Comparison of ENCODE assay signal across 18 cellular contexts in the genomic region with DNA sequence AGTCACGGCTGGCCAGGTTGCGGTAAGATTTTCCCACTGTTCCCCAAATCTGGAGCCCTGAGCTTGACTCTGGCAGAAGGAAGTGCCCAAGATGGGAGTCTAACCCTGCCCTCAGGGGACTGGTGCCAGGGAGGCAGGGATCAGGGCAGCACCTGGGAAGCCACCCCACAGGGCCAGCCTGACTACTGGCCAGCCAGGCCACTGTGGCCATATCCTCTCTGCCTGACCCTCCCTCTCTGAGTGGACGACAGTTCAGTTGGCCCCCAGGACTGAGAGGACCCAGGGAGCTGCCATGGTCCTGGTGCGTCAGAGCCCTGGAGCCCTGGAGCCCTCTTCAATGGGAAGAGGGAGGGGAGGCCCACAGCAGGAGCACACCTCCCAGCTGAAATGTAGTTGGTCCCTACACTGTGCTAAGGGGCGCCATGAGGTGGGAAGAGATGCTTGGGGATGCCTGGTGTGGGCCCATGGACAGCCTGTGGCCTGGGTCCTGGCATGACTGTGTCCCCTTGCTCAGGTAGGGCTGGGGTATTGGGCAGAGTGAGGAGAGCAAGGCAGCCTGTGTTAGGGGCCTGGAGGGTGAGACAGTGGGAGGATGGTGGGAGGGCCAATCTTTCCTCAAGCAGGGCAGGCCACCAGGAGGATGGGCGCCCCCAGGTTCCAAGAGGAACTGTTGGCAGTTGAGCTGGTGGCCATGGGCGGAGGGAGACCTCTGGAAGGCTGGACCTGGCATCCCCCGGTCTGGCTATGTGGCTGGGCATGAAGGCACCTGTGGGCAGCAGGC.
DNase-seq lines count a peak whose midpoint lies in the region; ATAC-seq and TF ChIP-seq lines count a peak whose summit lies in the region.
"Had no signal": no experiment of that assay in that cellular context is flagged by ENCODE, and none has a peak within 500 bp of the region (broad histone marks: within the 10 kb centered on the region; RNA-seq: fewer than 3 reads in every experiment).

No MANE protein-coding gene starts in this region.

- H3K79me1 ChIP-seq in mesendoderm (ENCODE audit: low read length), result no peaks in the 10 kb centered on the region

- DNase-seq in activated CD4-positive, alpha-beta T cell treated with anti-CD3 and anti-CD28 coated beads, Interleukin-2, amount 10 ng/mL, durations not matched to agents 24 days and 14 days, result no peak
- no peak for DNase-seq in activated CD4-positive, alpha-beta T cell treated with anti-CD3 and anti-CD28 coated beads, Interleukin-2, amount 50 U/mL, for 4 hours
- no peak for DNase-seq in activated T-helper 1 cell treated with anti-CD3 and anti-CD28 coated beads, Interleukin-12 subunit alpha, Interleukin-12 subunit beta, Interleukin-2, Interleukin-4 antibody, amounts not matched to agents 30 ng/mL and 10 ng/mL and 1 ng/mL, durations not matched to agents 14 hours and 24 hours and 36 hours (ENCODE audit: low spot score)
- DNase-seq in right cardiac atrium, result peak; percentile 2 to 41 (median 39)
- peak; percentile 56 for DNase-seq in spleen
- DNase-seq in mesendoderm, result no peak
- no peak for DNase-seq in stimulated activated naive CD4-positive, alpha-beta T cell (lab: John Stamatoyannopoulos, UW)
- DNase-seq: activated CD4-positive, alpha-beta T cell treated with anti-CD3 and anti-CD28 coated beads for 48 hours; DMS153; HFFc6; NCI-H1092 treated with DMSO at 0.1 percent for 48 hours; NCI-H2081 treated with DMSO at 0.1 percent for 48 hours; NCI-H524; stimulated activated CD8-positive, alpha-beta memory T cell treated with anti-CD3 and anti-CD28 coated beads, Interleukin-4, amount 100 ng/mL, for 48 hours; T-helper 9 cell had no signal

- no peak for TF ChIP-seq POLR2A in spleen (IDR thresholded peaks at IDR 0.05)

- H3K4me3 ChIP-seq in right cardiac atrium (ENCODE audit: low read length) (no peak overlapping the region), spleen (no peak overlapping the region), mesendoderm (ENCODE audit: low read length) (no peak overlapping the region)
- H3K4me3 ChIP-seq: breast epithelium, suprapubic skin had no signal

- H3K27ac Mint-ChIP-seq in activated CD4-positive, alpha-beta T cell treated with anti-CD3 and anti-CD28 coated beads, Interleukin-2, amount 10 ng/mL, durations not matched to agents 24 days and 14 days, result peak overlapping the region; percentile 44
- H3K27ac Mint-ChIP-seq in activated T-helper 1 cell treated with anti-CD3 and anti-CD28 coated beads, Interleukin-12 subunit alpha, Interleukin-12 subunit beta, Interleukin-2, Interleukin-4 antibody, amounts not matched to agents 30 ng/mL and 10 ng/mL and 1 ng/mL, durations not matched to agents 14 hours and 24 hours and 36 hours, result peak overlapping the region; percentile 52
- H3K27ac Mint-ChIP-seq: HFFc6 had no signal

- H3K4me1 Mint-ChIP-seq in activated CD4-positive, alpha-beta T cell treated with anti-CD3 and anti-CD28 coated beads, Interleukin-2, amount 10 ng/mL, durations not matched to agents 24 days and 14 days, result no peaks in the 10 kb centered on the region
- H3K4me1 Mint-ChIP-seq in activated T-helper 1 cell treated with anti-CD3 and anti-CD28 coated beads, Interleukin-12 subunit alpha, Interleukin-12 subunit beta, Interleukin-2, Interleukin-4 antibody, amounts not matched to agents 30 ng/mL and 10 ng/mL and 1 ng/mL, durations not matched to agents 14 hours and 24 hours and 36 hours (ENCODE audit: low read depth), result no peaks in the 10 kb centered on the region

- peaks cover 21% of the 10 kb centered on the region for H3K36me3 Mint-ChIP-seq in activated CD4-positive, alpha-beta T cell treated with anti-CD3 and anti-CD28 coated beads, Interleukin-2, amount 10 ng/mL, durations not matched to agents 24 days and 14 days (ENCODE audit: low read depth)
- H3K36me3 Mint-ChIP-seq in activated T-helper 1 cell treated with anti-CD3 and anti-CD28 coated beads, Interleukin-12 subunit alpha, Interleukin-12 subunit beta, Interleukin-2, Interleukin-4 antibody, amounts not matched to agents 30 ng/mL and 10 ng/mL and 1 ng/mL, durations not matched to agents 14 hours and 24 hours and 36 hours (ENCODE audit: low read depth), result peaks cover 10% of the 10 kb centered on the region

- 96% methylated on average over 8 of the region's 8 CpGs for WGBS in right cardiac atrium
- 88 to 99% (median 98%) methylated on average over 7 to 8 of the region's 8 CpGs for WGBS in spleen, 5 donors
- WGBS in mesendoderm (ENCODE audit: extremely low coverage, insufficient coverage, low lambda C conversion rate), result no CpG with 5 or more reads among the region's 8 CpGs

- no peak overlapping the region for H2BK5ac ChIP-seq in mesendoderm (ENCODE audit: low read length)

- ATAC-seq in right cardiac atrium, result no peak
- no peak for ATAC-seq in HG03108 (IDR thresholded peaks at IDR 0.05; ENCODE audit: unreplicated experiment)

- no peak overlapping the region for H3K23ac ChIP-seq in mesendoderm (ENCODE audit: low read length)

- no peak for TF ChIP-seq CTCF in spleen (IDR thresholded peaks at IDR 0.05 in 8 of 11, conservative IDR thresholded peaks at IDR 0.05 in 3 of 11)

- no peak overlapping the region for H4K8ac ChIP-seq in mesendoderm (ENCODE audit: low read depth, low read length)

- H2BK120ac ChIP-seq in mesendoderm (ENCODE audit: low read depth, low read length), result no peak overlapping the region

- no peak overlapping the region for H3K4me3 Mint-ChIP-seq in activated CD4-positive, alpha-beta T cell treated with anti-CD3 and anti-CD28 coated beads, Interleukin-2, amount 10 ng/mL, durations not matched to agents 24 days and 14 days
- H3K4me3 Mint-ChIP-seq in activated T-helper 1 cell treated with anti-CD3 and anti-CD28 coated beads, Interleukin-12 subunit alpha, Interleukin-12 subunit beta, Interleukin-2, Interleukin-4 antibody, amounts not matched to agents 30 ng/mL and 10 ng/mL and 1 ng/mL, durations not matched to agents 14 hours and 24 hours and 36 hours, result no peak overlapping the region
- H3K4me3 Mint-ChIP-seq: HFFc6 had no signal

- H3K4me1 ChIP-seq in right cardiac atrium (ENCODE audit: control insufficient read depth, insufficient read depth, low read length) (no peaks in the 10 kb centered on the region), spleen (no peaks in the 10 kb centered on the region), mesendoderm (ENCODE audit: control insufficient read depth, low read depth, low read length) (no peaks in the 10 kb centered on the region)
- H3K4me1 ChIP-seq: breast epithelium, suprapubic skin had no signal

- H3K9me3 Mint-ChIP-seq in activated CD4-positive, alpha-beta T cell treated with anti-CD3 and anti-CD28 coated beads, Interleukin-2, amount 10 ng/mL, durations not matched to agents 24 days and 14 days, result no peaks in the 10 kb centered on the region
- no peaks in the 10 kb centered on the region for H3K9me3 Mint-ChIP-seq in activated T-helper 1 cell treated with anti-CD3 and anti-CD28 coated beads, Interleukin-12 subunit alpha, Interleukin-12 subunit beta, Interleukin-2, Interleukin-4 antibody, amounts not matched to agents 30 ng/mL and 10 ng/mL and 1 ng/mL, durations not matched to agents 14 hours and 24 hours and 36 hours
- H3K9me3 Mint-ChIP-seq: HFFc6 had no signal

- H3K4ac ChIP-seq in mesendoderm (ENCODE audit: low read depth, low read length), result no peak overlapping the region

- H3K27ac ChIP-seq in right cardiac atrium (ENCODE audit: low read length) (no peak overlapping the region), spleen (no peak overlapping the region), mesendoderm (ENCODE audit: low read depth, low read length) (no peak overlapping the region)
- H3K27ac ChIP-seq: breast epithelium, suprapubic skin had no signal

- no peak overlapping the region for H3K9ac ChIP-seq in mesendoderm (ENCODE audit: low read length)

- H3K18ac ChIP-seq in mesendoderm (ENCODE audit: low read length), result no peak overlapping the region

- H3K56ac ChIP-seq in mesendoderm (ENCODE audit: low read length), result no peak overlapping the region

- H3K27me3 Mint-ChIP-seq in activated CD4-positive, alpha-beta T cell treated with anti-CD3 and anti-CD28 coated beads, Interleukin-2, amount 10 ng/mL, durations not matched to agents 24 days and 14 days, result no peaks in the 10 kb centered on the region
- H3K27me3 Mint-ChIP-seq in activated T-helper 1 cell treated with anti-CD3 and anti-CD28 coated beads, Interleukin-12 subunit alpha, Interleukin-12 subunit beta, Interleukin-2, Interleukin-4 antibody, amounts not matched to agents 30 ng/mL and 10 ng/mL and 1 ng/mL, durations not matched to agents 14 hours and 24 hours and 36 hours (ENCODE audit: insufficient read depth), result no peaks in the 10 kb centered on the region

- H3K9me3 ChIP-seq in right cardiac atrium (ENCODE audit: control insufficient read depth, low read length) (no peaks in the 10 kb centered on the region), spleen (no peaks in the 10 kb centered on the region)
- H3K9me3 ChIP-seq: breast epithelium, suprapubic skin had no signal

- H3K27me3 ChIP-seq in right cardiac atrium (ENCODE audit: control insufficient read depth, insufficient read depth) (no peaks in the 10 kb centered on the region), spleen (replicated peaks in 1 of 7) (no peaks in the 10 kb centered on the region), mesendoderm (ENCODE audit: insufficient read depth, low read length, poor library complexity) (no peaks in the 10 kb centered on the region)
- H3K27me3 ChIP-seq: breast epithelium, suprapubic skin had no signal

- H3K4me2 ChIP-seq in mesendoderm (ENCODE audit: low read length), result no peak overlapping the region

- H4K5ac ChIP-seq in mesendoderm (ENCODE audit: low read length), result no peak overlapping the region

- H3K36me3 ChIP-seq in spleen (peaks cover 0 to 97% (median 63%) of the 10 kb centered on the region in 6 donors), mesendoderm (ENCODE audit: control insufficient read depth, insufficient read depth, low read length) (no peaks in the 10 kb centered on the region)

- H2BK15ac ChIP-seq in mesendoderm (replicated peaks; ENCODE audit: low read depth), result no peak overlapping the region

- intact Hi-C loops in activated CD4-positive, alpha-beta T cell treated with anti-CD3 and anti-CD28 coated beads, Interleukin-2, amount 10 ng/mL, durations not matched to agents 24 days and 14 days (cut with micrococcal nuclease), result no loop called here
- intact Hi-C loops in activated T-helper 1 cell treated with anti-CD3 and anti-CD28 coated beads, Interleukin-12 subunit alpha, Interleukin-12 subunit beta, Interleukin-2, Interleukin-4 antibody, amounts not matched to agents 30 ng/mL and 10 ng/mL and 1 ng/mL, durations not matched to agents 14 hours and 24 hours and 36 hours (cut with micrococcal nuclease), result no loop called here
- intact Hi-C loops in right cardiac atrium (cut with DNase I) (no loop called here), spleen (cut with DNase I; ENCODE audit: low total_unique reads) (no loop called here)

- H3K79me2 ChIP-seq in mesendoderm (ENCODE audit: control insufficient read depth, insufficient read depth, low read length), result no peaks in the 10 kb centered on the region

- H2AK5ac ChIP-seq in mesendoderm (ENCODE audit: low read length), result no peak overlapping the region

Comparison
In these comparisons a context has a peak if more than half of its experiments do, and no peak if none do; other contexts are left out.
1. DNase-seq: peak in right cardiac atrium (3 of 3) and spleen (single experiment); none in activated CD4-positive, alpha-beta T cell treated with anti-CD3 and anti-CD28 coated beads, Interleukin-2, amount 10 ng/mL, durations not matched to agents 24 days and 14 days (single experiment), activated CD4-positive, alpha-beta T cell treated with anti-CD3 and anti-CD28 coated beads, Interleukin-2, amount 50 U/mL, for 4 hours (0 of 2), activated T-helper 1 cell treated with anti-CD3 and anti-CD28 coated beads, Interleukin-12 subunit alpha, Interleukin-12 subunit beta, Interleukin-2, Interleukin-4 antibody, amounts not matched to agents 30 ng/mL and 10 ng/mL and 1 ng/mL, durations not matched to agents 14 hours and 24 hours and 36 hours (single experiment), mesendoderm (single experiment) and stimulated activated naive CD4-positive, alpha-beta T cell (0 of 6).